ENCODE assay signal across 16 cellular contexts in the genomic region with DNA sequence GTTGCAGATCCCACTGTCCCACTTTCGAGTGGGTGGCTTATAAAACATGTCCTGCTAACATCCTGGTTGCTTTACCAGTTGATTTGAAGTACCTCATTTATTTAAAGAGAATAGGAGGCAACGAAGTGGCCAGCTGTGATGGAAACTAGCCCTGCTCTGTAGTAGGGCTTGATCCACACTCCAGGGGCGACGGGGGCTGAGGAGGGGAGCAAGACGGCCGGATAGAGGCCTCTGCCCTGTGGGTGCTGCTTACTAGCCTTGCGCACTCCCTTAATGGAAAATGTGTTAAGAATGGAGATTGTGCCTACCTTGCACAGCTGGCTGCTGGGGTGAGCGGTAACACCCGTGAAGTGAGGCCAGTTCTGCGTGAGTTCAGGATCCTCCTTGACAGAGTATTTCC. TPM values are rescaled to one million over a fixed set of nuclear protein-coding genes. Genes with fewer than 3 reads are reported as not detected.
DNase-seq lines count a peak whose midpoint lies in the region; ATAC-seq and TF ChIP-seq lines count a peak whose summit lies in the region.
"Had no signal": no experiment of that assay in that cellular context is flagged by ENCODE, and none has a peak within 500 bp of the region (broad histone marks: within the 10 kb centered on the region; RNA-seq: fewer than 3 reads in every experiment).

No MANE protein-coding gene starts in this region.

- H3K4me1 ChIP-seq in HEK293 (ENCODE audit: control insufficient read depth, insufficient read depth, low read length) = no peaks in the 10 kb centered on the region
- H3K4me1 ChIP-seq: upper lobe of right lung had no signal

- peaks cover 15 to 74% of the 10 kb centered on the region in 2 experiments for H3K36me3 ChIP-seq in HEK293 (ENCODE audit: control insufficient read depth in 2 of 2, insufficient read depth in 1 of 2, low read length in 2 of 2)

- POLR2A ChIA-PET in HEK293 (lab: Yijun Ruan, JAX) = no interaction called here

- peak overlapping the region; percentile 80 for H3K4me3 Mint-ChIP-seq in T-helper 2 cell treated with Interferon-gamma antibody and Interleukin-4, amounts not matched to agents 5 μg/mL and 100 μg/mL, for 36 hours
- peak overlapping the region; percentile 57 for H3K4me3 Mint-ChIP-seq in activated naive CD8-positive, alpha-beta T cell treated with anti-CD3 and anti-CD28 coated beads, Interleukin-2, amount 50 U/mL, for 24 hours
- H3K4me3 Mint-ChIP-seq in natural killer cell = peak overlapping the region; percentile 85

- intact Hi-C loops in natural killer cell (cut with micrococcal nuclease) = loop anchor here (5.0 kb wide), 1 partner anchor 54 kb away; a partner anchor contains a TSS

- H3K4me3 ChIP-seq in HEK293 (ENCODE audit: low read depth, low read length) = no peak overlapping the region
- H3K4me3 ChIP-seq: GM23248, upper lobe of right lung had no signal

- no peaks in the 10 kb centered on the region for H3K9me3 ChIP-seq in HEK293 (ENCODE audit: control insufficient read depth, insufficient read depth, low read depth, low read length)
- H3K9me3 ChIP-seq: upper lobe of right lung had no signal

- H3K27ac Mint-ChIP-seq in T-helper 2 cell treated with Interferon-gamma antibody and Interleukin-4, amounts not matched to agents 5 μg/mL and 100 μg/mL, for 36 hours = peak overlapping the region; percentile 96
- peak overlapping the region; percentile 97 for H3K27ac Mint-ChIP-seq in activated naive CD8-positive, alpha-beta T cell treated with anti-CD3 and anti-CD28 coated beads, Interleukin-2, amount 50 U/mL, for 24 hours
- peak overlapping the region; percentile 94 to 100 for H3K27ac Mint-ChIP-seq in natural killer cell

- CTCF ChIA-PET in HEK293 (lab: Yijun Ruan, JAX) = no interaction called here

- no peak for DNase-seq in T-helper 2 cell treated with Interferon-gamma antibody and Interleukin-4, amounts not matched to agents 5 μg/mL and 100 μg/mL, for 36 hours (ENCODE audit: low spot score)
- no peak for DNase-seq in T-helper 2 cell
- no peak for DNase-seq in activated naive CD8-positive, alpha-beta T cell treated with anti-CD3 and anti-CD28 coated beads, Interleukin-2, amount 50 U/mL, for 24 hours
- DNase-seq in natural killer cell = peak; percentile 16
- DNase-seq in NCI-H526 (lab: John Stamatoyannopoulos, UW) = no peak
- no peak for DNase-seq in SK-N-DZ (ENCODE audit: low spot score)
- no peak for DNase-seq in NCI-H2196 (lab: John Stamatoyannopoulos, UW; ENCODE audit: unreplicated experiment)
- DNase-seq: 8988T, GM23248, mammary epithelial cell, NCI-H146, right cardiac atrium, SHP77, upper lobe of right lung had no signal

- peaks cover 25% of the 10 kb centered on the region for H3K4me1 Mint-ChIP-seq in T-helper 2 cell treated with Interferon-gamma antibody and Interleukin-4, amounts not matched to agents 5 μg/mL and 100 μg/mL, for 36 hours (ENCODE audit: low read depth)
- H3K4me1 Mint-ChIP-seq in activated naive CD8-positive, alpha-beta T cell treated with anti-CD3 and anti-CD28 coated beads, Interleukin-2, amount 50 U/mL, for 24 hours = peaks cover 46% of the 10 kb centered on the region
- H3K4me1 Mint-ChIP-seq in natural killer cell = peaks cover 62 to 66% of the 10 kb centered on the region in 2 donors

- no peaks in the 10 kb centered on the region for H3K9me3 Mint-ChIP-seq in T-helper 2 cell treated with Interferon-gamma antibody and Interleukin-4, amounts not matched to agents 5 μg/mL and 100 μg/mL, for 36 hours
- H3K9me3 Mint-ChIP-seq in activated naive CD8-positive, alpha-beta T cell treated with anti-CD3 and anti-CD28 coated beads, Interleukin-2, amount 50 U/mL, for 24 hours = no peaks in the 10 kb centered on the region
- H3K9me3 Mint-ChIP-seq in natural killer cell = no peaks in the 10 kb centered on the region

- H3K27ac ChIP-seq in HEK293 (ENCODE audit: extremely low read depth, low read depth, low read length) = no peak overlapping the region
- H3K27ac ChIP-seq: GM23248, upper lobe of right lung had no signal

- no peaks in the 10 kb centered on the region for H3K27me3 Mint-ChIP-seq in T-helper 2 cell treated with Interferon-gamma antibody and Interleukin-4, amounts not matched to agents 5 μg/mL and 100 μg/mL, for 36 hours (ENCODE audit: low read depth)
- no peaks in the 10 kb centered on the region for H3K27me3 Mint-ChIP-seq in activated naive CD8-positive, alpha-beta T cell treated with anti-CD3 and anti-CD28 coated beads, Interleukin-2, amount 50 U/mL, for 24 hours
- H3K27me3 Mint-ChIP-seq in natural killer cell (ENCODE audit: low read depth in 2 of 2) = no peaks in the 10 kb centered on the region

- H3K36me3 Mint-ChIP-seq in T-helper 2 cell treated with Interferon-gamma antibody and Interleukin-4, amounts not matched to agents 5 μg/mL and 100 μg/mL, for 36 hours (ENCODE audit: low read depth) = peaks cover 52% of the 10 kb centered on the region
- H3K36me3 Mint-ChIP-seq in activated naive CD8-positive, alpha-beta T cell treated with anti-CD3 and anti-CD28 coated beads, Interleukin-2, amount 50 U/mL, for 24 hours (ENCODE audit: low read depth) = peaks cover 48% of the 10 kb centered on the region
- H3K36me3 Mint-ChIP-seq in natural killer cell = peaks cover 8% of the 10 kb centered on the region

- ATAC-seq in activated naive CD8-positive, alpha-beta T cell treated with anti-CD3 and anti-CD28 coated beads, Interleukin-2, amount 50 U/mL, for 24 hours = no peak
- no peak for ATAC-seq in natural killer cell
- ATAC-seq: esophagus mucosa, right cardiac atrium had no signal

- TF ChIP-seq CTCF in HEK293 (tag by site-specific recombination; IDR thresholded peaks at IDR 0.05) = no peak
- TF ChIP-seq CTCF in natural killer cell (IDR thresholded peaks at IDR 0.05) = no peak

TF ChIP-seq in HEK293, 187 proteins besides CTCF, POLR2A, EP300 and RAD21:
- TF ChIP-seq ZIC2 (tag by site-specific recombination; IDR thresholded peaks at IDR 0.05) (no peak), BCL11A (tag by site-specific recombination; IDR thresholded peaks at IDR 0.05; ENCODE audit: low read depth) (no peak), ZNF341 (tag by site-specific recombination; IDR thresholded peaks at IDR 0.05; ENCODE audit: low read depth) (no peak), ZNF792 (tag by site-specific recombination; IDR thresholded peaks at IDR 0.05) (no peak), ZNF366 (tag by site-specific recombination; conservative IDR thresholded peaks at IDR 0.05) (no peak), EGR2 (tag by site-specific recombination; IDR thresholded peaks at IDR 0.05; ENCODE audit: low read depth) (0 out of 2 replicates have a peak, but pooled peaks have one; percentile 20)

RNA-seq across cellular contexts. Expression of a gene that starts 41.1 kb away (rescaled TPM):
- total RNA-seq in natural killer cell = 10 to 100 TPM; 28.5 to 32.7 (median 32.7) TPM
- polyA plus RNA-seq in SK-N-DZ (2014; cell fraction: cytosol; rRNA removed) = 18.6 and 21.4 TPM in 2 replicates
- 20.1 and 22.1 TPM in 2 replicates for polyA plus RNA-seq in SK-N-DZ (2014; cell fraction: nucleus; rRNA removed)

RNA-seq across cellular contexts. Expression of a gene that starts 54.0 kb away (rescaled TPM):
- total RNA-seq in natural killer cell = 100 to 1,000 TPM; 187 to 232 (median 213) TPM
- polyA plus RNA-seq in SK-N-DZ (2014; cell fraction: cytosol; rRNA removed) = 9.2 and 14.1 TPM in 2 replicates
- polyA plus RNA-seq in SK-N-DZ (2014; cell fraction: nucleus; rRNA removed) = 20.6 and 24.7 TPM in 2 replicates
